ENCODE assay signal across 8 cellular contexts in genomic region chr2:20421988-20422678, GRCh38. TPM values are rescaled to one million over a fixed set of nuclear protein-coding genes. Genes with fewer than 3 reads are reported as not detected.
DNase-seq lines count a peak whose midpoint lies in the region; ATAC-seq and TF ChIP-seq lines count a peak whose summit lies in the region.

No MANE protein-coding gene starts in this region.

- peak; percentile 55 for ATAC-seq in omental fat pad (ENCODE audit: low FRiP score)
- ATAC-seq in HG03565 (IDR thresholded peaks at IDR 0.05; ENCODE audit: unreplicated experiment), result no peak

- POLR2A ChIA-PET in AG04450 (lab: Yijun Ruan, JAX), result interaction anchor here (0.7 to 4.2 kb wide), 8 partner anchors 10 to 212 kb away, joined by 3 to 72 read pairs (median 4); partner anchors contain the start of gene RHOB

- DNase-seq in AG04450 (ENCODE audit: low read depth, low spot score), result peak; percentile 41
- DNase-seq in Peyer's patch, result peak in 2 of 3 donors; percentile 41 to 83
- peak; percentile 92 for DNase-seq in fibroblast of the aortic adventitia (ENCODE audit: low read depth)
- no peak for DNase-seq in omental fat pad (ENCODE audit: low spot score)
- DNase-seq in SHP77 (lab: John Stamatoyannopoulos, UW), result no peak
- DNase-seq in stimulated activated CD4-positive, alpha-beta T cell treated with anti-CD3 and anti-CD28 coated beads, Interleukin-4, amount 100 ng/mL, for 4 hours, result no peak
- no peak for DNase-seq in NCI-H510A (lab: John Stamatoyannopoulos, UW)

- no peak for TF ChIP-seq CTCF in AG04450 (IDR thresholded peaks at IDR 0.05; ENCODE audit: low read depth, low read length)
- no peak for TF ChIP-seq CTCF in Peyer's patch (IDR thresholded peaks at IDR 0.05)
- no peak for TF ChIP-seq CTCF in fibroblast of the aortic adventitia (IDR thresholded peaks at IDR 0.05; ENCODE audit: insufficient read depth, low read length)
- TF ChIP-seq CTCF in omental fat pad (IDR thresholded peaks at IDR 0.05), result no peak

- CTCF ChIA-PET in AG04450 (lab: Charles Lee), result interaction anchor here (0.6 to 6.5 kb wide), 16 partner anchors 10 to 229 kb away, joined by 3 to 101 read pairs (median 3); partner anchors contain the start of gene HS1BP3

- H3K4me3 ChIP-seq in AG04450 (ENCODE audit: low read depth, low read length) (no peak overlapping the region), Peyer's patch (no peak overlapping the region), fibroblast of the aortic adventitia (ENCODE audit: low read depth, low read length) (no peak overlapping the region)

- H3K4me1 ChIP-seq in Peyer's patch, result peaks cover 0 to 26% (median 13%) of the 10 kb centered on the region in 4 donors

- H3K36me3 ChIP-seq in Peyer's patch, result no peaks in the 10 kb centered on the region

- H3K27ac ChIP-seq in AG04450 (ENCODE audit: low read depth, low read length) (peak overlapping the region; percentile 21), Peyer's patch (peak overlapping the region in 3 of 4 donors; percentile 55 to 73 (median 55))

- H3K9me3 ChIP-seq in AG04450 (ENCODE audit: control insufficient read depth, insufficient read depth, low read length), result no peaks in the 10 kb centered on the region
- H3K9me3 ChIP-seq in Peyer's patch, result no peaks in the 10 kb centered on the region

- TF ChIP-seq POLR2A in Peyer's patch (IDR thresholded peaks at IDR 0.05), result no peak

- H3K27me3 ChIP-seq in AG04450 (ENCODE audit: control insufficient read depth, insufficient read depth, low read length) (no peaks in the 10 kb centered on the region), Peyer's patch (no peaks in the 10 kb centered on the region)

RNA-seq across cellular contexts. Expression of gene RHOB, which starts 24.7 kb away (rescaled TPM):
- polyA plus RNA-seq in AG04450 (2011; rRNA removed), result 45.5 and 47.7 TPM in 2 replicates
- polyA minus RNA-seq in AG04450 (2011; rRNA and poly(A)+ RNA removed), result 21.0 and 22.5 TPM in 2 replicates
- total RNA-seq in Peyer's patch, result 100 to 1,000 TPM in 3 of 4 donors, 10 to 100 TPM in 1; 61.6 to 488 (median 202) TPM
- total RNA-seq in fibroblast of the aortic adventitia (ENCODE audit: low replicate concordance), result 40.5 and 82.0 TPM in 2 replicates
- 1,000 to 10,000 TPM in 3 of 4 donors, 100 to 1,000 TPM in 1; 917 to 1,730 (median 1,246) TPM for total RNA-seq in omental fat pad

Comparison
In these comparisons a context has a peak if more than half of its experiments do, and no peak if none do; other contexts are left out.
1. DNase-seq: peak in AG04450 (single experiment), Peyer's patch (2 of 3) and fibroblast of the aortic adventitia (single experiment); none in omental fat pad (single experiment), SHP77 (0 of 2), stimulated activated CD4-positive, alpha-beta T cell treated with anti-CD3 and anti-CD28 coated beads, Interleukin-4, amount 100 ng/mL, for 4 hours (0 of 2) and NCI-H510A (single experiment).